In the genomic region with DNA sequence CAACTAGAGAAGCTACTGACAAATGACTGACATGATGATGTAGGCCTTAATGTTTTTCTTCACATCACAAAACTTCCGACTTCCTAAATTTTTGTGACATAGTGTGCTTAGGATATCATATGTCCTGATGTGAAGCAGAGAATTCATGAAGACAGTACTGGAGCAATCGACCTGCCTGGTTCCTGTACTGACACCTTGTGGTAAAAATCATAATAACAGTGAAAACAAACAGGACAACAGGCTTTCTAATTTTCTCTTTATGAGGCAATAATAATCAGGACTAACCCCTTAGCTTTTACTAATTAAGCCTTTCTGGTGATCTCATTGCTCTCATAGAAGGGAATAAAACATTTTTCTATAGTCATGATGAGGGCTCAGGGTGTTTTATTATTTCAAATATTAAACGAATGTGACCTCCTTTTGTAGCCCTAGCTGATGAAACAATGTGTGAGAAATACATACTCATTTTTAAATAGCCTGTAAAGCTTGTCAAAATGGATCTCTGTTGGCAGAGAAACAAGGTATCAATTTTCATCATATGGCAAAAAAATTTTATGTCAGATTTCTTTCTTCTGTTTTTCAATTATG, we compare ENCODE assay signal across 8 cellular contexts.
DNase-seq lines count a peak whose midpoint lies in the region; ATAC-seq, FAIRE-seq and TF ChIP-seq lines count a peak whose summit lies in the region.

No MANE protein-coding gene starts in this region.

- H3K27ac Mint-ChIP-seq in nephron progenitor cell: no peak overlapping the region

- no peaks in the 10 kb centered on the region for H3K27me3 ChIP-seq in brain microvascular endothelial cell (replicated peaks)

- in situ Hi-C loops in brain microvascular endothelial cell (cut with HindIII; ENCODE audit: low pct_ligation_motif_present, low sequenced_read_pairs): no loop called here

- H3K36me3 ChIP-seq in brain microvascular endothelial cell (replicated peaks): no peaks in the 10 kb centered on the region

- H3K4me2 ChIP-seq in A549: no peak overlapping the region

- DNase-seq in A549 (ENCODE audit: low read depth in 1 of 2, low spot score in 1 of 2) (peak in 1 of 2 experiments; percentile 24), LoVo (ENCODE audit: low spot score) (peak; percentile 1), brain microvascular endothelial cell (no peak), nephron progenitor cell (no peak), epidermal melanocyte (ENCODE audit: insufficient read length, low spot score) (no peak), NCI-H2227 (lab: John Stamatoyannopoulos, UW; ENCODE audit: unreplicated experiment) (no peak)
- no peak for DNase-seq in activated CD8-positive, alpha-beta memory T cell treated with anti-CD3 and anti-CD28 coated beads, Interleukin-2, amount 50 U/mL, for 48 hours

- POLR2A ChIA-PET in A549 (lab: Yijun Ruan, JAX): no interaction called here

- H3K4me1 Mint-ChIP-seq in nephron progenitor cell: peaks cover 12% of the 10 kb centered on the region

- ATAC-seq in A549: peak in 1 of 2 experiments; percentile 60; a peak in 1 of 6 replicates

- peaks cover 4% of the 10 kb centered on the region for H3K27me3 Mint-ChIP-seq in nephron progenitor cell (ENCODE audit: low read depth, poor library complexity)

- peak; percentile 61 for FAIRE-seq in A549 (lab: Jason Lieb, UNC)

- CTCF ChIA-PET in A549 (lab: Yijun Ruan, JAX): interaction anchor here (1.3 to 1.7 kb wide), 4 partner anchors 9 to 297 kb away, joined by 3 to 6 read pairs (median 6); no protein-coding TSS in a partner anchor

- H3K4me3 Mint-ChIP-seq in nephron progenitor cell: no peak overlapping the region

- no peak overlapping the region for H3K4me3 ChIP-seq in A549
- no peak overlapping the region for H3K4me3 ChIP-seq in brain microvascular endothelial cell (ENCODE audit: low read depth, low read length)

- H3K27ac ChIP-seq in A549: no peak overlapping the region
- no peak overlapping the region for H3K27ac ChIP-seq in brain microvascular endothelial cell

- no peaks in the 10 kb centered on the region for H3K9me3 ChIP-seq in A549

- peaks cover 3% of the 10 kb centered on the region for H3K36me3 Mint-ChIP-seq in nephron progenitor cell (ENCODE audit: low read depth)

- TF ChIP-seq EP300 in A549 (IDR thresholded peaks at IDR 0.05): no peak

- H3K9me3 Mint-ChIP-seq in nephron progenitor cell: peaks cover 55% of the 10 kb centered on the region

- no peaks in the 10 kb centered on the region for H3K4me1 ChIP-seq in A549

- TF ChIP-seq CTCF in A549 (IDR thresholded peaks at IDR 0.05): peak; percentile 48
- TF ChIP-seq CTCF in GM12872 (IDR thresholded peaks at IDR 0.05; ENCODE audit: insufficient read depth, low read depth, low read length): peak; percentile 43
- TF ChIP-seq CTCF in brain microvascular endothelial cell (IDR thresholded peaks at IDR 0.05; ENCODE audit: low read depth, low read length, missing control alignments): peak; percentile 50
- peak; percentile 52 for TF ChIP-seq CTCF in nephron progenitor cell (IDR thresholded peaks at IDR 0.05)

- TF ChIP-seq POLR2A in A549 (IDR thresholded peaks at IDR 0.05; ENCODE audit: low read length): no peak

- 1% methylated on average over 3 of the region's 3 CpGs for WGBS in A549 (ENCODE audit: missing lambda C conversion rate)

- peak; percentile 49 to 50; a peak in 4 of 5 replicates for TF ChIP-seq RAD21 in A549 (conservative IDR thresholded peaks at IDR 0.05 in 1 of 2, IDR thresholded peaks at IDR 0.05 in 1 of 2)

TF ChIP-seq in A549, 52 proteins besides CTCF, POLR2A, EP300 and RAD21:
- peak; percentile 51; the same call in 2 of the 3 replicates for TF ChIP-seq SMC3 (IDR thresholded peaks at IDR 0.05)
- no peak for TF ChIP-seq KDM1A (IDR thresholded peaks at IDR 0.05; ENCODE audit: low read depth)
